8 cellular contexts compared by ENCODE assay signal in genomic region chrX:53312946-53313745, GRCh38. TPM values are rescaled to one million over a fixed set of nuclear protein-coding genes. Genes with fewer than 3 reads are reported as not detected.
DNase-seq lines count a peak whose midpoint lies in the region; ATAC-seq, FAIRE-seq and TF ChIP-seq lines count a peak whose summit lies in the region.

No MANE protein-coding gene starts in this region.

- DNase-seq in EH (ENCODE audit: low read depth) (peak; percentile 75), RCC 7860 (ENCODE audit: low spot score) (peak; percentile 23), foreskin fibroblast (peak; percentile 52 to 74), omental fat pad (ENCODE audit: low spot score) (peak; percentile 78), type B pancreatic cell (ENCODE audit: extremely low spot score, unreplicated experiment) (no peak)

- no peak overlapping the region for H3K4me3 ChIP-seq in foreskin fibroblast (ENCODE audit: low read depth in 1 of 2, low read length in 2 of 2)

- no peaks in the 10 kb centered on the region for H3K36me3 Mint-ChIP-seq in activated T-helper 17 cell treated with anti-CD3 and anti-CD28 coated beads, Interleukin-2, amount 50 U/mL, for 72 hours (ENCODE audit: low read depth)
- no peaks in the 10 kb centered on the region for H3K36me3 Mint-ChIP-seq in type B pancreatic cell

- peak; percentile 64 for FAIRE-seq in RCC 7860 (lab: Jason Lieb, UNC)

- no peak overlapping the region for H3K27ac Mint-ChIP-seq in activated T-helper 17 cell treated with anti-CD3 and anti-CD28 coated beads, Interleukin-2, amount 50 U/mL, for 72 hours
- H3K27ac Mint-ChIP-seq in type B pancreatic cell, result no peak overlapping the region

- no peak overlapping the region for H3K4me3 Mint-ChIP-seq in activated T-helper 17 cell treated with anti-CD3 and anti-CD28 coated beads, Interleukin-2, amount 50 U/mL, for 72 hours
- H3K4me3 Mint-ChIP-seq in type B pancreatic cell, result no peak overlapping the region

- no peaks in the 10 kb centered on the region for H3K4me1 Mint-ChIP-seq in activated T-helper 17 cell treated with anti-CD3 and anti-CD28 coated beads, Interleukin-2, amount 50 U/mL, for 72 hours
- no peaks in the 10 kb centered on the region for H3K4me1 Mint-ChIP-seq in type B pancreatic cell (ENCODE audit: unreplicated experiment)

- H3K9me3 Mint-ChIP-seq in activated T-helper 17 cell treated with anti-CD3 and anti-CD28 coated beads, Interleukin-2, amount 50 U/mL, for 72 hours, result no peaks in the 10 kb centered on the region
- H3K9me3 Mint-ChIP-seq in type B pancreatic cell, result no peaks in the 10 kb centered on the region

- TF ChIP-seq CTCF in foreskin fibroblast (IDR thresholded peaks at IDR 0.05; ENCODE audit: low read depth, low read length) (peak; percentile 39), omental fat pad (IDR thresholded peaks at IDR 0.05) (peak in 1 of 3 donors; percentile 40), type B pancreatic cell (conservative IDR thresholded peaks at IDR 0.05) (peak; percentile 84)

- H3K27me3 Mint-ChIP-seq in activated T-helper 17 cell treated with anti-CD3 and anti-CD28 coated beads, Interleukin-2, amount 50 U/mL, for 72 hours, result no peaks in the 10 kb centered on the region
- H3K27me3 Mint-ChIP-seq in type B pancreatic cell, result peaks cover 6% of the 10 kb centered on the region

- ATAC-seq in HG03342 (IDR thresholded peaks at IDR 0.05; ENCODE audit: unreplicated experiment) (peak; percentile 44), omental fat pad (ENCODE audit: low FRiP score) (no peak), HG03460 (IDR thresholded peaks at IDR 0.05; ENCODE audit: unreplicated experiment) (no peak)
- peak; percentile 53 for ATAC-seq in activated T-helper 17 cell treated with anti-CD3 and anti-CD28 coated beads, Interleukin-2, amount 50 U/mL, for 72 hours (replicated peaks)

RNA-seq across cellular contexts. Expression of gene IQSEC2, which starts 31.8 kb away (rescaled TPM):
- total RNA-seq in activated T-helper 17 cell treated with anti-CD3 and anti-CD28 coated beads, Interleukin-2, amount 50 U/mL, for 72 hours, result under 1 TPM; 0.32 to 0.56 TPM
- 10 to 100 TPM; 12.2 to 14.8 (median 14.0) TPM for total RNA-seq in omental fat pad
- 8.2 and 10.9 TPM in 2 replicates for total RNA-seq in type B pancreatic cell (ENCODE audit: low replicate concordance)

Comparison
In these comparisons a context has a peak if more than half of its experiments do, and no peak if none do; other contexts are left out.
1. ATAC-seq: peak in HG03342 (single experiment) and activated T-helper 17 cell treated with anti-CD3 and anti-CD28 coated beads, Interleukin-2, amount 50 U/mL, for 72 hours (single experiment); none in omental fat pad (single experiment) and HG03460 (single experiment).